In the genomic region with DNA sequence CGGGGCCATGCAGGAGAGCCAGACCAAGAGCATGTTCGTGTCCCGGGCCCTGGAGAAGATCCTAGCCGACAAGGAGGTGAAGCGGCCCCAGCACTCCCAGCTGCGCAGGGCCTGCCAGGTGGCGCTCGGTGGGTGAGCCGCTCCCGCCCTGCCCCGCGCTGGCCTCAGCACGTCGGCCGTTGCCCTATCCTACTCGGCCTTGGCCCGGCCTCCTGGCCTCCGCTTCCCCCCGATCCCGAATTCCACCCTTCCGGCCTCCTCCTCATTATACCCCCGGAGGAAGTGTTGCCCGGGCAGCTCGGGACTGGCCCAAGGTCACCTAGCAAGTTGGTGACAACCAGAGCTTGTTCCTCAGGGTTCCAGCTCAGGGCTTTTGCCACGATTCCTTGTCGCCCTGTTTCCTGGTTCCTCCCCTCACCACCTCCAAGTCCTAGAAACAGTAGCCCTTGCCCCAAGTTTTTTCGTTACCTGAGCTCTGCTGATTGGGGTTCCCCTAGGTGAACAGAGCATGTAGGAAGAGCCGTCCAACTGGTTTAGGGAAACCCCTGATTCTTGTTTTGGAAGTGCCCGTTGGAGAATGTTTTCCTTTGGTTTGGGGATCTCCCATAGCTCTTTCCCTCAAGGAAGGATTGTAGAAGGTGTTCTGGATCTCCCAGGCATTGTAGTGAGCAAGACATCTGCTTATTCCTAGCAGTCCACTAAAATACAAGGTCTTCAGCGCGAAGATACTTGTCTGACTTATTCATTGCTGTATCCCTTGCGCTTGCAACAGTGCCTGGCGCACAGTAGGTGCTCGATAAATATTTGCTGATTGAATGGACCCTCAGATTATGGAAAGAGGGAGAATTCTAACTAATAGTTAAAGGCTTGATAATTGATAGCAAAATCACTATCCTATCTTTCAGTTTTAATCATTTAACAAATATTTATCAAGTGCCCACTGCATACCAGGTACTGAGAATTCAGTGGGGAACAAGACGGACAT, we compare ENCODE assay signal across 1 cellular context.
TF ChIP-seq lines count a peak whose summit lies in the region.

No MANE protein-coding gene starts in this region.

TF ChIP-seq in HepG2, 621 proteins besides CTCF, POLR2A, EP300 and RAD21 (continued from another document and continues in another):
- TF ChIP-seq, protein P1, sequence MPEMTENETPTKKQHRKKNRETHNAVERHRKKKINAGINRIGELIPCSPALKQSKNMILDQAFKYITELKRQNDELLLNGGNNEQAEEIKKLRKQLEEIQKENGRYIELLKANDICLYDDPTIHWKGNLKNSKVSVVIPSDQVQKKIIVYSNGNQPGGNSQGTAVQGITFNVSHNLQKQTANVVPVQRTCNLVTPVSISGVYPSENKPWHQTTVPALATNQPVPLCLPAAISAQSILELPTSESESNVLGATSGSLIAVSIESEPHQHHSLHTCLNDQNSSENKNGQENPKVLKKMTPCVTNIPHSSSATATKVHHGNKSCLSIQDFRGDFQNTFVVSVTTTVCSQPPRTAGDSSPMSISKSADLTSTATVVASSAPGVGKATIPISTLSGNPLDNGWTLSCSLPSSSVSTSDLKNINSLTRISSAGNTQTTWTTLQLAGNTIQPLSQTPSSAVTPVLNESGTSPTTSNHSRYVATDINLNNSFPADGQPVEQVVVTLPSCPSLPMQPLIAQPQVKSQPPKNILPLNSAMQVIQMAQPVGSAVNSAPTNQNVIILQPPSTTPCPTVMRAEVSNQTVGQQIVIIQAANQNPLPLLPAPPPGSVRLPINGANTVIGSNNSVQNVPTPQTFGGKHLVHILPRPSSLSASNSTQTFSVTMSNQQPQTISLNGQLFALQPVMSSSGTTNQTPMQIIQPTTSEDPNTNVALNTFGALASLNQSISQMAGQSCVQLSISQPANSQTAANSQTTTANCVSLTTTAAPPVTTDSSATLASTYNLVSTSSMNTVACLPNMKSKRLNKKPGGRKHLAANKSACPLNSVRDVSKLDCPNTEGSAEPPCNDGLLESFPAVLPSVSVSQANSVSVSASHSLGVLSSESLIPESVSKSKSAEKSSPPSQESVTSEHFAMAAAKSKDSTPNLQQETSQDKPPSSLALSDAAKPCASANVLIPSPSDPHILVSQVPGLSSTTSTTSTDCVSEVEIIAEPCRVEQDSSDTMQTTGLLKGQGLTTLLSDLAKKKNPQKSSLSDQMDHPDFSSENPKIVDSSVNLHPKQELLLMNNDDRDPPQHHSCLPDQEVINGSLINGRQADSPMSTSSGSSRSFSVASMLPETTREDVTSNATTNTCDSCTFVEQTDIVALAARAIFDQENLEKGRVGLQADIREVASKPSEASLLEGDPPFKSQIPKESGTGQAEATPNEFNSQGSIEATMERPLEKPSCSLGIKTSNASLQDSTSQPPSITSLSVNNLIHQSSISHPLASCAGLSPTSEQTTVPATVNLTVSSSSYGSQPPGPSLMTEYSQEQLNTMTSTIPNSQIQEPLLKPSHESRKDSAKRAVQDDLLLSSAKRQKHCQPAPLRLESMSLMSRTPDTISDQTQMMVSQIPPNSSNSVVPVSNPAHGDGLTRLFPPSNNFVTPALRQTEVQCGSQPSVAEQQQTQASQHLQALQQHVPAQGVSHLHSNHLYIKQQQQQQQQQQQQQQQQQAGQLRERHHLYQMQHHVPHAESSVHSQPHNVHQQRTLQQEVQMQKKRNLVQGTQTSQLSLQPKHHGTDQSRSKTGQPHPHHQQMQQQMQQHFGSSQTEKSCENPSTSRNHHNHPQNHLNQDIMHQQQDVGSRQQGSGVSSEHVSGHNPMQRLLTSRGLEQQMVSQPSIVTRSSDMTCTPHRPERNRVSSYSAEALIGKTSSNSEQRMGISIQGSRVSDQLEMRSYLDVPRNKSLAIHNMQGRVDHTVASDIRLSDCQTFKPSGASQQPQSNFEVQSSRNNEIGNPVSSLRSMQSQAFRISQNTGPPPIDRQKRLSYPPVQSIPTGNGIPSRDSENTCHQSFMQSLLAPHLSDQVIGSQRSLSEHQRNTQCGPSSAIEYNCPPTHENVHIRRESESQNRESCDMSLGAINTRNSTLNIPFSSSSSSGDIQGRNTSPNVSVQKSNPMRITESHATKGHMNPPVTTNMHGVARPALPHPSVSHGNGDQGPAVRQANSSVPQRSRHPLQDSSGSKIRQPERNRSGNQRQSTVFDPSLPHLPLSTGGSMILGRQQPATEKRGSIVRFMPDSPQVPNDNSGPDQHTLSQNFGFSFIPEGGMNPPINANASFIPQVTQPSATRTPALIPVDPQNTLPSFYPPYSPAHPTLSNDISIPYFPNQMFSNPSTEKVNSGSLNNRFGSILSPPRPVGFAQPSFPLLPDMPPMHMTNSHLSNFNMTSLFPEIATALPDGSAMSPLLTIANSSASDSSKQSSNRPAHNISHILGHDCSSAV (CRISPR knock-in tag; IDR thresholded peaks at IDR 0.05; ENCODE audit: borderline replicate concordance), result no peak
- TF ChIP-seq ZNF777 (CRISPR knock-in tag; IDR thresholded peaks at IDR 0.05) (peak; percentile 81), CBX2 (IDR thresholded peaks at IDR 0.05; ENCODE audit: low read depth, low read length) (no peak), CBX2 (CRISPR knock-in tag; IDR thresholded peaks at IDR 0.05; ENCODE audit: low read depth) (no peak), ZFP41 (CRISPR knock-in tag; IDR thresholded peaks at IDR 0.05; ENCODE audit: borderline replicate concordance) (no peak; the same call in 1 of the 2 replicates), REXO4 (CRISPR knock-in tag; IDR thresholded peaks at IDR 0.05; ENCODE audit: borderline replicate concordance) (no peak; the same call in 1 of the 2 replicates), IRF2 (CRISPR knock-in tag; IDR thresholded peaks at IDR 0.05) (peak; percentile 10; the same call in 1 of the 2 replicates), ZNF432 (CRISPR knock-in tag; IDR thresholded peaks at IDR 0.05; ENCODE audit: borderline replicate concordance) (no peak), THAP11 (CRISPR knock-in tag; IDR thresholded peaks at IDR 0.05) (0 out of 2 replicates have a peak, but pooled peaks have one; percentile 8), CBX1 (IDR thresholded peaks at IDR 0.05; ENCODE audit: low read depth) (no peak), STAG1 (CRISPR knock-in tag; IDR thresholded peaks at IDR 0.05) (0 out of 2 replicates have a peak, but pooled peaks have one; percentile 21), PHF21A (CRISPR knock-in tag; IDR thresholded peaks at IDR 0.05) (0 out of 2 replicates have a peak, but pooled peaks have one; percentile 1), CBFB (CRISPR knock-in tag; IDR thresholded peaks at IDR 0.05) (no peak; the same call in 1 of the 2 replicates), ZNF326 (CRISPR knock-in tag; IDR thresholded peaks at IDR 0.05; ENCODE audit: borderline replicate concordance) (no peak), ATF7 (IDR thresholded peaks at IDR 0.05) (no peak), ATF7 (CRISPR knock-in tag; IDR thresholded peaks at IDR 0.05) (no peak; the same call in 1 of the 2 replicates), ZNF510 (CRISPR knock-in tag; IDR thresholded peaks at IDR 0.05; ENCODE audit: low read depth) (peak; percentile 65; the same call in 1 of the 2 replicates), SP140L (CRISPR knock-in tag; IDR thresholded peaks at IDR 0.05; ENCODE audit: borderline replicate concordance) (no peak), NFE2L1 (CRISPR knock-in tag; IDR thresholded peaks at IDR 0.05; ENCODE audit: borderline replicate concordance) (no peak), MAFG (CRISPR knock-in tag; IDR thresholded peaks at IDR 0.05) (peak; percentile 9; the same call in 1 of the 2 replicates), ZNF788 (CRISPR knock-in tag; IDR thresholded peaks at IDR 0.05; ENCODE audit: borderline replicate concordance) (peak; percentile 73), NFRKB (IDR thresholded peaks at IDR 0.05) (no peak), SRSF1 (optimal IDR thresholded peaks at IDR 0.05; ENCODE audit: low read depth, low read length) (peak; percentile 57), YY1 (IDR thresholded peaks at IDR 0.05; ENCODE audit: insufficient read depth, insufficient replicate concordance, low read depth, low read length) (peak; percentile 59), TEAD2 (CRISPR knock-in tag; IDR thresholded peaks at IDR 0.05) (0 out of 2 replicates have a peak, but pooled peaks have one; percentile 75), ARID2 (CRISPR knock-in tag; IDR thresholded peaks at IDR 0.05; ENCODE audit: borderline replicate concordance) (no peak)
- TF ChIP-seq, protein P2, sequence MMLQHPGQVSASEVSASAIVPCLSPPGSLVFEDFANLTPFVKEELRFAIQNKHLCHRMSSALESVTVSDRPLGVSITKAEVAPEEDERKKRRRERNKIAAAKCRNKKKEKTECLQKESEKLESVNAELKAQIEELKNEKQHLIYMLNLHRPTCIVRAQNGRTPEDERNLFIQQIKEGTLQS (CRISPR knock-in tag; IDR thresholded peaks at IDR 0.05), result no peak
- TF ChIP-seq, protein P3, sequence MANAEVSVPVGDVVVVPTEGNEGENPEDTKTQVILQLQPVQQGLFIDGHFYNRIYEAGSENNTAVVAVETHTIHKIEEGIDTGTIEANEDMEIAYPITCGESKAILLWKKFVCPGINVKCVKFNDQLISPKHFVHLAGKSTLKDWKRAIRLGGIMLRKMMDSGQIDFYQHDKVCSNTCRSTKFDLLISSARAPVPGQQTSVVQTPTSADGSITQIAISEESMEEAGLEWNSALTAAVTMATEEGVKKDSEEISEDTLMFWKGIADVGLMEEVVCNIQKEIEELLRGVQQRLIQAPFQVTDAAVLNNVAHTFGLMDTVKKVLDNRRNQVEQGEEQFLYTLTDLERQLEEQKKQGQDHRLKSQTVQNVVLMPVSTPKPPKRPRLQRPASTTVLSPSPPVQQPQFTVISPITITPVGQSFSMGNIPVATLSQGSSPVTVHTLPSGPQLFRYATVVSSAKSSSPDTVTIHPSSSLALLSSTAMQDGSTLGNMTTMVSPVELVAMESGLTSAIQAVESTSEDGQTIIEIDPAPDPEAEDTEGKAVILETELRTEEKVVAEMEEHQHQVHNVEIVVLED (CRISPR knock-in tag; IDR thresholded peaks at IDR 0.05; ENCODE audit: borderline replicate concordance), result peak; percentile 74; the same call in 1 of the 2 replicates
- TF ChIP-seq, protein P4, sequence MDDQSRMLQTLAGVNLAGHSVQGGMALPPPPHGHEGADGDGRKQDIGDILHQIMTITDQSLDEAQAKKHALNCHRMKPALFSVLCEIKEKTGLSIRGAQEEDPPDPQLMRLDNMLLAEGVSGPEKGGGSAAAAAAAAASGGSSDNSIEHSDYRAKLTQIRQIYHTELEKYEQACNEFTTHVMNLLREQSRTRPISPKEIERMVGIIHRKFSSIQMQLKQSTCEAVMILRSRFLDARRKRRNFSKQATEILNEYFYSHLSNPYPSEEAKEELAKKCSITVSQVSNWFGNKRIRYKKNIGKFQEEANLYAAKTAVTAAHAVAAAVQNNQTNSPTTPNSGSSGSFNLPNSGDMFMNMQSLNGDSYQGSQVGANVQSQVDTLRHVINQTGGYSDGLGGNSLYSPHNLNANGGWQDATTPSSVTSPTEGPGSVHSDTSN (CRISPR knock-in tag; IDR thresholded peaks at IDR 0.05; ENCODE audit: borderline replicate concordance), result peak; percentile 15; the same call in 1 of the 2 replicates
- TF ChIP-seq, protein P5, sequence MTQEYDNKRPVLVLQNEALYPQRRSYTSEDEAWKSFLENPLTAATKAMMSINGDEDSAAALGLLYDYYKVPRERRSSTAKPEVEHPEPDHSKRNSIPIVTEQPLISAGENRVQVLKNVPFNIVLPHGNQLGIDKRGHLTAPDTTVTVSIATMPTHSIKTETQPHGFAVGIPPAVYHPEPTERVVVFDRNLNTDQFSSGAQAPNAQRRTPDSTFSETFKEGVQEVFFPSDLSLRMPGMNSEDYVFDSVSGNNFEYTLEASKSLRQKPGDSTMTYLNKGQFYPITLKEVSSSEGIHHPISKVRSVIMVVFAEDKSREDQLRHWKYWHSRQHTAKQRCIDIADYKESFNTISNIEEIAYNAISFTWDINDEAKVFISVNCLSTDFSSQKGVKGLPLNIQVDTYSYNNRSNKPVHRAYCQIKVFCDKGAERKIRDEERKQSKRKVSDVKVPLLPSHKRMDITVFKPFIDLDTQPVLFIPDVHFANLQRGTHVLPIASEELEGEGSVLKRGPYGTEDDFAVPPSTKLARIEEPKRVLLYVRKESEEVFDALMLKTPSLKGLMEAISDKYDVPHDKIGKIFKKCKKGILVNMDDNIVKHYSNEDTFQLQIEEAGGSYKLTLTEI (CRISPR knock-in tag; conservative IDR thresholded peaks at IDR 0.05), result no peak
- TF ChIP-seq, protein P6, sequence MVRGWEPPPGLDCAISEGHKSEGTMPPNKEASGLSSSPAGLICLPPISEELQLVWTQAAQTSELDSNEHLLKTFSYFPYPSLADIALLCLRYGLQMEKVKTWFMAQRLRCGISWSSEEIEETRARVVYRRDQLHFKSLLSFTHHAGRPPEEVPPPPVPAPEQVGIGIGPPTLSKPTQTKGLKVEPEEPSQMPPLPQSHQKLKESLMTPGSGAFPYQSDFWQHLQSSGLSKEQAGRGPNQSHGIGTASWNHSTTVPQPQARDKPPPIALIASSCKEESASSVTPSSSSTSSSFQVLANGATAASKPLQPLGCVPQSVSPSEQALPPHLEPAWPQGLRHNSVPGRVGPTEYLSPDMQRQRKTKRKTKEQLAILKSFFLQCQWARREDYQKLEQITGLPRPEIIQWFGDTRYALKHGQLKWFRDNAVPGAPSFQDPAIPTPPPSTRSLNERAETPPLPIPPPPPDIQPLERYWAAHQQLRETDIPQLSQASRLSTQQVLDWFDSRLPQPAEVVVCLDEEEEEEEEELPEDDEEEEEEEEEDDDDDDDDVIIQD (CRISPR knock-in tag; IDR thresholded peaks at IDR 0.05; ENCODE audit: low read depth), result no peak; the same call in 1 of the 2 replicates
- TF ChIP-seq, protein P7, sequence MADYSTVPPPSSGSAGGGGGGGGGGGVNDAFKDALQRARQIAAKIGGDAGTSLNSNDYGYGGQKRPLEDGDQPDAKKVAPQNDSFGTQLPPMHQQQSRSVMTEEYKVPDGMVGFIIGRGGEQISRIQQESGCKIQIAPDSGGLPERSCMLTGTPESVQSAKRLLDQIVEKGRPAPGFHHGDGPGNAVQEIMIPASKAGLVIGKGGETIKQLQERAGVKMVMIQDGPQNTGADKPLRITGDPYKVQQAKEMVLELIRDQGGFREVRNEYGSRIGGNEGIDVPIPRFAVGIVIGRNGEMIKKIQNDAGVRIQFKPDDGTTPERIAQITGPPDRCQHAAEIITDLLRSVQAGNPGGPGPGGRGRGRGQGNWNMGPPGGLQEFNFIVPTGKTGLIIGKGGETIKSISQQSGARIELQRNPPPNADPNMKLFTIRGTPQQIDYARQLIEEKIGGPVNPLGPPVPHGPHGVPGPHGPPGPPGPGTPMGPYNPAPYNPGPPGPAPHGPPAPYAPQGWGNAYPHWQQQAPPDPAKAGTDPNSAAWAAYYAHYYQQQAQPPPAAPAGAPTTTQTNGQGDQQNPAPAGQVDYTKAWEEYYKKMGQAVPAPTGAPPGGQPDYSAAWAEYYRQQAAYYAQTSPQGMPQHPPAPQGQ (CRISPR knock-in tag; IDR thresholded peaks at IDR 0.05; ENCODE audit: borderline replicate concordance), result 0 out of 2 replicates have a peak, but pooled peaks have one; percentile 72
